1 cellular context compared by ENCODE assay signal in the genomic region with DNA sequence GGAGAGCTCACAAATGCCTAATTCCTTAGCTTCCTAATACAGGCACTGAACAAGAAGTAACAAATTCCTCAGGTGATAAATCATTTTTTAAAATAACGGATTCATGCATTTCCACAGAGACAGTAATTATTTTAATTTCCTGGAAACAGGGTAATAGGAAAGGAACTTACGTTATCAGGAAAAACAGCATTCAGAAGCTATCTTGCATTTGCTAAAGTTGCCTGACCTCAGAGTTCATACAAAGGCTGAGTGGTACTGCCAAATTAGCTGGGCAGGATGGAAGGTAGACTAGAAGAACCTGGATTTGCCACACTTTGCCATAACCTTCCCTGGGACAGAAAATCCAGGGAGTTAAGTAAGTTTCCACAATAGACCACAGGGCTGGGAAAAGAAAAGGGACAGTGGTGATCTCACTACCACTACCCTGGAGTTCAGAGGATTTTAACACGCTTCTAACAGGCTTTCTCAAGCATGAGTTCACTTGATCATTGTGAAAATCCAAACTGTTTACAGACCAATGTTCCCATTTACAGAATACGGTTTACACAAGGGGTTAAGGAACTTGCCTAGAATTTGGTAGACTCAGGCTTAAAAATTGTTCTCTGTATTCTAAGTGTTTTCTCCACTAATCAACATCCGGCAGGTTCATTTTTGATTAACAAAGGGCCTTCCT.
TF ChIP-seq lines count a peak whose summit lies in the region.

No MANE protein-coding gene starts in this region.

TF ChIP-seq in K562, 482 proteins besides CTCF, POLR2A, EP300 and RAD21 (continues in another document):
- TF ChIP-seq GATA2 (CRISPR knock-in tag; IDR thresholded peaks at IDR 0.05) (no peak), NCOR1 (IDR thresholded peaks at IDR 0.05) (peak; percentile 75), FOSL1 (tag; conservative IDR thresholded peaks at IDR 0.05) (peak; percentile 32), VEZF1 (CRISPR knock-in tag; IDR thresholded peaks at IDR 0.05) (0 out of 2 replicates have a peak, but pooled peaks have one; percentile 27), ZNF124 (CRISPR knock-in tag; IDR thresholded peaks at IDR 0.05) (no peak), POLR2G (IDR thresholded peaks at IDR 0.05; ENCODE audit: low read depth, low read length) (no peak), KDM1A (IDR thresholded peaks at IDR 0.05) (peak in 1 of 2 experiments; percentile 37; a peak in 1 of 4 replicates), ZNF143 (CRISPR knock-in tag; IDR thresholded peaks at IDR 0.05) (no peak), RBBP5 (IDR thresholded peaks at IDR 0.05; ENCODE audit: borderline replicate concordance, insufficient read depth, low read length, poor library complexity, severe bottlenecking) (peak; percentile 38), BMI1 (IDR thresholded peaks at IDR 0.05; ENCODE audit: low read length) (no peak), SRF (CRISPR knock-in tag; IDR thresholded peaks at IDR 0.05) (0 out of 4 replicates have a peak, but pooled peaks of 1 of the 2 experiments have one; percentile 41), KLF16 (IDR thresholded peaks at IDR 0.05) (no peak), MEF2D (tag; conservative IDR thresholded peaks at IDR 0.05; ENCODE audit: low read depth) (no peak), NR1H2 (CRISPR knock-in tag; IDR thresholded peaks at IDR 0.05) (no peak), ZKSCAN3 (CRISPR knock-in tag; IDR thresholded peaks at IDR 0.05) (no peak), ZNF639 (CRISPR knock-in tag; conservative IDR thresholded peaks at IDR 0.05 in 1 of 2, IDR thresholded peaks at IDR 0.05 in 1 of 2) (no peak), NR2C2 (CRISPR knock-in tag; IDR thresholded peaks at IDR 0.05) (no peak), NR2C2 (tag; IDR thresholded peaks at IDR 0.05) (peak; percentile 72), ESRRB (CRISPR knock-in tag; IDR thresholded peaks at IDR 0.05; ENCODE audit: borderline replicate concordance) (no peak), LARP7 (IDR thresholded peaks at IDR 0.05) (no peak), SRSF7 (optimal IDR thresholded peaks at IDR 0.05; ENCODE audit: low read depth, low read length) (no peak), GTF2E2 (tag; IDR thresholded peaks at IDR 0.05) (no peak), HDAC1 (IDR thresholded peaks at IDR 0.05) (peak in 1 of 2 experiments; percentile 20; a peak in 1 of 4 replicates), MED1 (CRISPR knock-in tag; IDR thresholded peaks at IDR 0.05; ENCODE audit: borderline replicate concordance) (no peak), CBX2 (IDR thresholded peaks at IDR 0.05; ENCODE audit: insufficient read depth, low read length, poor library complexity, severe bottlenecking) (no peak), MAFG (tag; conservative IDR thresholded peaks at IDR 0.05) (no peak), YY1 (IDR thresholded peaks at IDR 0.05; ENCODE audit: borderline replicate concordance in 1 of 3, control insufficient read depth in 1 of 3, extremely low read depth in 1 of 3, insufficient read depth in 3 of 3, insufficient read length in 1 of 3, insufficient replicate concordance in 2 of 3, low read depth in 1 of 3, low read length in 2 of 3) (no peak), MYBL2 (IDR thresholded peaks at IDR 0.05; ENCODE audit: low read depth) (peak; percentile 69; the same call in 1 of the 2 replicates), MYBL2 (CRISPR knock-in tag; IDR thresholded peaks at IDR 0.05; ENCODE audit: borderline replicate concordance) (no peak), RBFOX2 (IDR thresholded peaks at IDR 0.05; ENCODE audit: low read depth, low read length) (no peak), TEAD4 (IDR thresholded peaks at IDR 0.05; ENCODE audit: low read length) (peak; percentile 84), TEAD4 (CRISPR knock-in tag; IDR thresholded peaks at IDR 0.05; ENCODE audit: borderline replicate concordance) (no peak), NR3C1 (CRISPR knock-in tag; IDR thresholded peaks at IDR 0.05) (no peak), ZNF77 (CRISPR knock-in tag; IDR thresholded peaks at IDR 0.05) (no peak), CEBPB (tag; IDR thresholded peaks at IDR 0.05) (no peak), PTBP1 (IDR thresholded peaks at IDR 0.05; ENCODE audit: low read depth, low read length) (no peak), HDAC2 (IDR thresholded peaks at IDR 0.05) (peak; percentile 55), EHMT2 (IDR thresholded peaks at IDR 0.05) (no peak), ZNF398 (CRISPR knock-in tag; IDR thresholded peaks at IDR 0.05) (no peak), ETV1 (tag; conservative IDR thresholded peaks at IDR 0.05; ENCODE audit: low read depth) (no peak), RNF2 (IDR thresholded peaks at IDR 0.05) (no peak), GTF2A2 (tag; IDR thresholded peaks at IDR 0.05) (no peak), TSHZ1 (CRISPR knock-in tag; IDR thresholded peaks at IDR 0.05) (no peak), SMAD1 (IDR thresholded peaks at IDR 0.05; ENCODE audit: low read depth, low read length, partially characterized antibody) (no peak), CBFA2T2 (conservative IDR thresholded peaks at IDR 0.05) (peak; percentile 43; the same call in 1 of the 2 replicates)
- TF ChIP-seq, protein P1, sequence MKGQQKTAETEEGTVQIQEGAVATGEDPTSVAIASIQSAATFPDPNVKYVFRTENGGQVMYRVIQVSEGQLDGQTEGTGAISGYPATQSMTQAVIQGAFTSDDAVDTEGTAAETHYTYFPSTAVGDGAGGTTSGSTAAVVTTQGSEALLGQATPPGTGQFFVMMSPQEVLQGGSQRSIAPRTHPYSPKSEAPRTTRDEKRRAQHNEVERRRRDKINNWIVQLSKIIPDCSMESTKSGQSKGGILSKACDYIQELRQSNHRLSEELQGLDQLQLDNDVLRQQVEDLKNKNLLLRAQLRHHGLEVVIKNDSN (CRISPR knock-in tag; IDR thresholded peaks at IDR 0.05) = no peak
- TF ChIP-seq, protein P2, sequence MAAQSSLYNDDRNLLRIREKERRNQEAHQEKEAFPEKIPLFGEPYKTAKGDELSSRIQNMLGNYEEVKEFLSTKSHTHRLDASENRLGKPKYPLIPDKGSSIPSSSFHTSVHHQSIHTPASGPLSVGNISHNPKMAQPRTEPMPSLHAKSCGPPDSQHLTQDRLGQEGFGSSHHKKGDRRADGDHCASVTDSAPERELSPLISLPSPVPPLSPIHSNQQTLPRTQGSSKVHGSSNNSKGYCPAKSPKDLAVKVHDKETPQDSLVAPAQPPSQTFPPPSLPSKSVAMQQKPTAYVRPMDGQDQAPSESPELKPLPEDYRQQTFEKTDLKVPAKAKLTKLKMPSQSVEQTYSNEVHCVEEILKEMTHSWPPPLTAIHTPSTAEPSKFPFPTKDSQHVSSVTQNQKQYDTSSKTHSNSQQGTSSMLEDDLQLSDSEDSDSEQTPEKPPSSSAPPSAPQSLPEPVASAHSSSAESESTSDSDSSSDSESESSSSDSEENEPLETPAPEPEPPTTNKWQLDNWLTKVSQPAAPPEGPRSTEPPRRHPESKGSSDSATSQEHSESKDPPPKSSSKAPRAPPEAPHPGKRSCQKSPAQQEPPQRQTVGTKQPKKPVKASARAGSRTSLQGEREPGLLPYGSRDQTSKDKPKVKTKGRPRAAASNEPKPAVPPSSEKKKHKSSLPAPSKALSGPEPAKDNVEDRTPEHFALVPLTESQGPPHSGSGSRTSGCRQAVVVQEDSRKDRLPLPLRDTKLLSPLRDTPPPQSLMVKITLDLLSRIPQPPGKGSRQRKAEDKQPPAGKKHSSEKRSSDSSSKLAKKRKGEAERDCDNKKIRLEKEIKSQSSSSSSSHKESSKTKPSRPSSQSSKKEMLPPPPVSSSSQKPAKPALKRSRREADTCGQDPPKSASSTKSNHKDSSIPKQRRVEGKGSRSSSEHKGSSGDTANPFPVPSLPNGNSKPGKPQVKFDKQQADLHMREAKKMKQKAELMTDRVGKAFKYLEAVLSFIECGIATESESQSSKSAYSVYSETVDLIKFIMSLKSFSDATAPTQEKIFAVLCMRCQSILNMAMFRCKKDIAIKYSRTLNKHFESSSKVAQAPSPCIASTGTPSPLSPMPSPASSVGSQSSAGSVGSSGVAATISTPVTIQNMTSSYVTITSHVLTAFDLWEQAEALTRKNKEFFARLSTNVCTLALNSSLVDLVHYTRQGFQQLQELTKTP (IDR thresholded peaks at IDR 0.05; ENCODE audit: low read depth in 1 of 2, partially characterized antibody in 2 of 2) = no peak
- TF ChIP-seq, protein P3, sequence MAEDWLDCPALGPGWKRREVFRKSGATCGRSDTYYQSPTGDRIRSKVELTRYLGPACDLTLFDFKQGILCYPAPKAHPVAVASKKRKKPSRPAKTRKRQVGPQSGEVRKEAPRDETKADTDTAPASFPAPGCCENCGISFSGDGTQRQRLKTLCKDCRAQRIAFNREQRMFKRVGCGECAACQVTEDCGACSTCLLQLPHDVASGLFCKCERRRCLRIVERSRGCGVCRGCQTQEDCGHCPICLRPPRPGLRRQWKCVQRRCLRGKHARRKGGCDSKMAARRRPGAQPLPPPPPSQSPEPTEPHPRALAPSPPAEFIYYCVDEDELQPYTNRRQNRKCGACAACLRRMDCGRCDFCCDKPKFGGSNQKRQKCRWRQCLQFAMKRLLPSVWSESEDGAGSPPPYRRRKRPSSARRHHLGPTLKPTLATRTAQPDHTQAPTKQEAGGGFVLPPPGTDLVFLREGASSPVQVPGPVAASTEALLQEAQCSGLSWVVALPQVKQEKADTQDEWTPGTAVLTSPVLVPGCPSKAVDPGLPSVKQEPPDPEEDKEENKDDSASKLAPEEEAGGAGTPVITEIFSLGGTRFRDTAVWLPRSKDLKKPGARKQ (CRISPR knock-in tag; IDR thresholded peaks at IDR 0.05) = no peak
- TF ChIP-seq, protein P4, sequence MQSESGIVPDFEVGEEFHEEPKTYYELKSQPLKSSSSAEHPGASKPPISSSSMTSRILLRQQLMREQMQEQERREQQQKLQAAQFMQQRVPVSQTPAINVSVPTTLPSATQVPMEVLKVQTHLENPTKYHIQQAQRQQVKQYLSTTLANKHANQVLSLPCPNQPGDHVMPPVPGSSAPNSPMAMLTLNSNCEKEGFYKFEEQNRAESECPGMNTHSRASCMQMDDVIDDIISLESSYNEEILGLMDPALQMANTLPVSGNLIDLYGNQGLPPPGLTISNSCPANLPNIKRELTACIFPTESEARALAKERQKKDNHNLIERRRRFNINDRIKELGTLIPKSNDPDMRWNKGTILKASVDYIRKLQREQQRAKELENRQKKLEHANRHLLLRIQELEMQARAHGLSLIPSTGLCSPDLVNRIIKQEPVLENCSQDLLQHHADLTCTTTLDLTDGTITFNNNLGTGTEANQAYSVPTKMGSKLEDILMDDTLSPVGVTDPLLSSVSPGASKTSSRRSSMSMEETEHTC (IDR thresholded peaks at IDR 0.05) = no peak
